In genomic region chr16:10180042-10180770, GRCh38 we compare ENCODE assay signal across 1 cellular context.
TF ChIP-seq lines count a peak whose summit lies in the region.

No MANE protein-coding gene starts in this region.

TF ChIP-seq in WTC11, 78 proteins besides CTCF, POLR2A, EP300 and RAD21 (continued from another document):
- TF ChIP-seq ZNF281 (CRISPR knock-in tag; IDR thresholded peaks at IDR 0.05) = no peak
